ENCODE assay signal across 11 cellular contexts in the genomic region with DNA sequence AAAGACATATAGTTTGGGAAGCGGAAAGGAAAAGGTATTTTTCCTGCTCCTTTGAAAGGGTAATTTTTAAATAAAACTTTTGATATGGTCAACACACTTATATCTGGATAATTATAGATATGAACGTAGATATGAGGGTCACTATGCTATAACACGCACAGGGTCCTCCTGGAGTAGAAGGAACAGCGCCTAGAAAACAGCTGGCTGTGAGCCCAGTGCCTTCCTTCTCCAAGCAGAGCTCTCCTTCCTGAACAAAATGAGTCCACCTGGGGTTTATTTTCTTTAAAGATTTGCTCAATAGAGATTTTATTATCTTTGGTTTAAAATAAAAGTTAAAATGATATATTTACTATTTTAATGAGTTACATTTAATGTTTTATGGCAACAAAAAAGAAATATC.
"Had no signal": no experiment of that assay in that cellular context is flagged by ENCODE, and none has a peak within 500 bp of the region (broad histone marks: within the 10 kb centered on the region; RNA-seq: fewer than 3 reads in every experiment).

No MANE protein-coding gene starts in this region.

- H3K4me2 ChIP-seq: GM23338 had no signal

- H3K4me1 Mint-ChIP-seq: GM23338, H9 had no signal

- H3K4me3 ChIP-seq: GM23248, GM23338, HAP-1 had no signal

- H3K27ac ChIP-seq: GM23248 had no signal

- H3K9ac ChIP-seq: GM23248 had no signal

- H3K4me3 Mint-ChIP-seq: GM23338, H9, HFFc6 had no signal

- DNase-seq: GM23248, GOT3, H7, H9, HCEC 1CT, HFFc6 had no signal

- FAIRE-seq: H1, H54 had no signal

- H3K4me1 ChIP-seq: HAP-1 had no signal

- H2AFZ ChIP-seq: GM23248, GM23338 had no signal

- ATAC-seq: GM23338, HCT116 had no signal

- H3K27ac Mint-ChIP-seq: GM23338, H9, HFFc6 had no signal
